Comparison of ENCODE assay signal across 18 cellular contexts in the genomic region with DNA sequence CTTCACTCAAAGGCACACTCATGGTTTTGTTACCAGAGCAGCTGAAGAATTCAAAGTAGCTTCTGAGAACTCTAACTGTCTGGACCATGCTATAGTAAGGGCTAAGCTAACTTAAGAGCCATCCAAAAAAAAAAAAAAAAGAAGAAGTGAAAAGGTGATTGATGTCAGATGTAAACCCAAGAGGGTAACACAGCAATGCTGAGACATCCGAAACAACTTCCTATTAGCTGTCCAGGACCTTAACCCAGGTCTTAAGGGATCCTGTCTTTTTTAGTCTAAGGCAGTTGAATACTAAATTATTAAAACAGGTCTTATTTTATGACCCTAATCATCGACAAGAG.
"Had no signal": no experiment of that assay in that cellular context is flagged by ENCODE, and none has a peak within 500 bp of the region (broad histone marks: within the 10 kb centered on the region; RNA-seq: fewer than 3 reads in every experiment).

No MANE protein-coding gene starts in this region.

- H3K36me3 Mint-ChIP-seq: activated CD4-positive, alpha-beta memory T cell treated with anti-CD3 and anti-CD28 coated beads for 36 hours; activated naive CD4-positive, alpha-beta T cell treated with anti-CD3 and anti-CD28 coated beads, Interleukin-2, amount 50 U/mL, for 72 hours; immature natural killer cell; stimulated activated effector memory CD8-positive, alpha-beta T cell treated with anti-CD3 and anti-CD28 coated beads, Interleukin-12 subunit alpha, Interleukin-12 subunit beta, amount 100 ng/mL, for 72 hours had no signal

- ATAC-seq: activated CD4-positive, alpha-beta T cell treated with anti-CD3 and anti-CD28 coated beads for 36 hours; activated naive CD4-positive, alpha-beta T cell treated with anti-CD3 and anti-CD28 coated beads, Interleukin-2, amount 50 U/mL, for 72 hours; stimulated activated effector memory CD8-positive, alpha-beta T cell treated with anti-CD3 and anti-CD28 coated beads, Interleukin-12 subunit alpha, Interleukin-12 subunit beta, amount 100 ng/mL, for 72 hours had no signal

- H3K9me3 Mint-ChIP-seq: activated CD4-positive, alpha-beta memory T cell treated with anti-CD3 and anti-CD28 coated beads for 36 hours; activated naive CD4-positive, alpha-beta T cell treated with anti-CD3 and anti-CD28 coated beads, Interleukin-2, amount 50 U/mL, for 72 hours; activated T-helper 1 cell treated with anti-CD3 and anti-CD28 coated beads, Interleukin-12 subunit alpha, Interleukin-12 subunit beta, Interleukin-2, Interleukin-4 antibody, amounts not matched to agents 30 ng/mL and 10 ng/mL and 1 ng/mL, durations not matched to agents 14 hours and 24 hours and 36 hours; dendritic cell treated with granulocyte-macrophage colony-stimulating factor and Interleukin-4, amounts not matched to agents 40 ng/mL and 50 ng/mL, for 4 days; immature natural killer cell; stimulated activated effector memory CD8-positive, alpha-beta T cell treated with anti-CD3 and anti-CD28 coated beads, Interleukin-12 subunit alpha, Interleukin-12 subunit beta, amount 100 ng/mL, for 72 hours had no signal

- H3K27ac Mint-ChIP-seq: activated CD4-positive, alpha-beta memory T cell treated with anti-CD3 and anti-CD28 coated beads for 36 hours; activated CD4-positive, alpha-beta T cell treated with anti-CD3 and anti-CD28 coated beads for 36 hours; activated naive CD4-positive, alpha-beta T cell treated with anti-CD3 and anti-CD28 coated beads, Interleukin-2, amount 50 U/mL, for 72 hours; activated T-helper 1 cell treated with anti-CD3 and anti-CD28 coated beads, Interleukin-12 subunit alpha, Interleukin-12 subunit beta, Interleukin-2, Interleukin-4 antibody, amounts not matched to agents 30 ng/mL and 10 ng/mL and 1 ng/mL, durations not matched to agents 14 hours and 24 hours and 36 hours; dendritic cell treated with granulocyte-macrophage colony-stimulating factor and Interleukin-4, amounts not matched to agents 40 ng/mL and 50 ng/mL, for 4 days; immature natural killer cell; nephron progenitor cell; stimulated activated effector memory CD8-positive, alpha-beta T cell treated with anti-CD3 and anti-CD28 coated beads, Interleukin-12 subunit alpha, Interleukin-12 subunit beta, amount 100 ng/mL, for 72 hours had no signal

- H3K4me3 Mint-ChIP-seq: activated CD4-positive, alpha-beta memory T cell treated with anti-CD3 and anti-CD28 coated beads for 36 hours; activated CD4-positive, alpha-beta T cell treated with anti-CD3 and anti-CD28 coated beads for 36 hours; activated T-helper 1 cell treated with anti-CD3 and anti-CD28 coated beads, Interleukin-12 subunit alpha, Interleukin-12 subunit beta, Interleukin-2, Interleukin-4 antibody, amounts not matched to agents 30 ng/mL and 10 ng/mL and 1 ng/mL, durations not matched to agents 14 hours and 24 hours and 36 hours; dendritic cell treated with granulocyte-macrophage colony-stimulating factor and Interleukin-4, amounts not matched to agents 40 ng/mL and 50 ng/mL, for 4 days; immature natural killer cell; nephron progenitor cell; stimulated activated effector memory CD8-positive, alpha-beta T cell treated with anti-CD3 and anti-CD28 coated beads, Interleukin-12 subunit alpha, Interleukin-12 subunit beta, amount 100 ng/mL, for 72 hours had no signal

- DNase-seq: activated CD4-positive, alpha-beta memory T cell treated with anti-CD3 and anti-CD28 coated beads for 36 hours; activated CD4-positive, alpha-beta T cell treated with anti-CD3 and anti-CD28 coated beads for 36 hours; activated gamma-delta T cell treated with Interleukin-2 at 50 U/mL for 16 hours; activated T-cell treated with anti-CD3 and anti-CD28 coated beads for 4 hours; effector CD8-positive, alpha-beta T cell; immature natural killer cell; kidney glomerular epithelial cell; left ventricle myocardium inferior; mammary epithelial cell; nephron progenitor cell; nucleus accumbens; posterior cingulate gyrus; sigmoid colon; stimulated activated CD4-positive, alpha-beta T cell treated with anti-CD3 and anti-CD28 coated beads, Interleukin-4, amount 100 ng/mL, for 24 hours had no signal
